Comparison of ENCODE assay signal across 9 cellular contexts in genomic region chr13:30355405-30355741, GRCh38. TPM values are rescaled to one million over a fixed set of nuclear protein-coding genes. Genes with fewer than 3 reads are reported as not detected.
DNase-seq lines count a peak whose midpoint lies in the region; ATAC-seq and TF ChIP-seq lines count a peak whose summit lies in the region.
"Had no signal": no experiment of that assay in that cellular context is flagged by ENCODE, and none has a peak within 500 bp of the region (broad histone marks: within the 10 kb centered on the region; RNA-seq: fewer than 3 reads in every experiment).

No MANE protein-coding gene starts in this region.

- DNase-seq in GM12865 (ENCODE audit: low read depth) (peak; percentile 68), Karpas-422 (peak; percentile 94), dermis blood vessel endothelial cell (peak; percentile 73), neural crest cell (ENCODE audit: low read depth, low spot score) (peak; percentile 14), NCI-H2029 (lab: John Stamatoyannopoulos, UW) (no peak), GM03348 (ENCODE audit: low spot score) (no peak)
- DNase-seq: PC-9 had no signal

- H3K4me3 Mint-ChIP-seq in neural crest cell, result no peak overlapping the region

- H3K4me2 ChIP-seq in Karpas-422 (ENCODE audit: low read depth, low read length, poor library complexity, severe bottlenecking), result peak overlapping the region; percentile 68
- H3K4me2 ChIP-seq: PC-9 had no signal

- peaks cover 60% of the 10 kb centered on the region for H3K4me1 ChIP-seq in Karpas-422 (ENCODE audit: low read length)

- peaks cover 29% of the 10 kb centered on the region for H3K36me3 ChIP-seq in Karpas-422 (ENCODE audit: insufficient read depth, low read length)

- no peaks in the 10 kb centered on the region for H3K9me2 ChIP-seq in Karpas-422 (replicated peaks; ENCODE audit: insufficient read depth, low read length)

- H3K27ac Mint-ChIP-seq in neural crest cell (ENCODE audit: unreplicated experiment), result no peak overlapping the region

- peaks cover 4% of the 10 kb centered on the region for H3K36me3 Mint-ChIP-seq in neural crest cell (ENCODE audit: low read depth)

- TF ChIP-seq CTCF in GM12865 (IDR thresholded peaks at IDR 0.05; ENCODE audit: insufficient read depth, low read depth, low read length, missing control alignments) (peak; percentile 66), neural crest cell (conservative IDR thresholded peaks at IDR 0.05) (peak; percentile 47)

- H3K4me3 ChIP-seq in GM12865 (ENCODE audit: low read depth, low read length), result no peak overlapping the region
- peak overlapping the region; percentile 41; the same call in 1 of the 2 replicates for H3K4me3 ChIP-seq in Karpas-422 (ENCODE audit: low read length)
- H3K4me3 ChIP-seq: PC-9 had no signal

- H4K20me1 ChIP-seq in Karpas-422 (ENCODE audit: insufficient read depth, low read depth, low read length), result no peaks in the 10 kb centered on the region

- H3K27me3 Mint-ChIP-seq in neural crest cell (ENCODE audit: low read depth), result no peaks in the 10 kb centered on the region

- no peaks in the 10 kb centered on the region for H3K9me3 ChIP-seq in Karpas-422 (ENCODE audit: low read length)

- H2AFZ ChIP-seq in Karpas-422 (ENCODE audit: low read length), result no peak overlapping the region
- H2AFZ ChIP-seq: PC-9 had no signal

- no peaks in the 10 kb centered on the region for H3K27me3 ChIP-seq in Karpas-422 (ENCODE audit: low read length)

- peaks cover 6% of the 10 kb centered on the region for H3K4me1 Mint-ChIP-seq in neural crest cell

- peak overlapping the region; percentile 67 for H3K9ac ChIP-seq in Karpas-422 (ENCODE audit: low read length)

- ATAC-seq in GM21367 (IDR thresholded peaks at IDR 0.05; ENCODE audit: unreplicated experiment) (no peak), HG02642 (IDR thresholded peaks at IDR 0.05; ENCODE audit: poor library complexity, unreplicated experiment) (no peak)

- peak overlapping the region; percentile 98 for H3K27ac ChIP-seq in Karpas-422 (ENCODE audit: low read length)
- H3K27ac ChIP-seq: PC-9 had no signal

- H3K79me2 ChIP-seq in Karpas-422 (ENCODE audit: low read length), result no peaks in the 10 kb centered on the region

- H3K9me3 Mint-ChIP-seq in neural crest cell, result peaks cover 3% of the 10 kb centered on the region

RNA-seq across cellular contexts. Expression of gene KATNAL1, which starts 48.0 kb away (rescaled TPM):
- total RNA-seq in Karpas-422 (2014; rRNA removed; shearing (Covaris generic); ENCODE audit: low replicate concordance), result 13.4 and 35.6 TPM in 2 replicates
- total RNA-seq in dermis blood vessel endothelial cell (26.4 and 26.5 TPM in 2 replicates), neural crest cell (29.1 and 32.1 TPM in 2 replicates)

Comparison
In these comparisons a context has a peak if more than half of its experiments do, and no peak if none do; other contexts are left out.
1. DNase-seq: peak in GM12865 (single experiment), Karpas-422 (single experiment), dermis blood vessel endothelial cell (single experiment) and neural crest cell (single experiment); none in NCI-H2029 (single experiment) and GM03348 (single experiment).